In genomic region chr5:95727764-95728191, GRCh38 we compare ENCODE assay signal across 9 cellular contexts. TPM values are rescaled to one million over a fixed set of nuclear protein-coding genes. Genes with fewer than 3 reads are reported as not detected.
DNase-seq lines count a peak whose midpoint lies in the region; ATAC-seq and TF ChIP-seq lines count a peak whose summit lies in the region.
"Had no signal": no experiment of that assay in that cellular context is flagged by ENCODE, and none has a peak within 500 bp of the region (broad histone marks: within the 10 kb centered on the region; RNA-seq: fewer than 3 reads in every experiment).

No MANE protein-coding gene starts in this region.

- peaks cover 50% of the 10 kb centered on the region for H3K4me1 ChIP-seq in PC-9 (replicated peaks; ENCODE audit: insufficient read depth)
- peaks cover 21% of the 10 kb centered on the region for H3K4me1 ChIP-seq in parathyroid adenoma

- TF ChIP-seq CTCF in PC-9 (conservative IDR thresholded peaks at IDR 0.05) (no peak), parathyroid adenoma (IDR thresholded peaks at IDR 0.05) (no peak), lower leg skin (IDR thresholded peaks at IDR 0.05) (no peak)

- no peak overlapping the region for H3K4me3 ChIP-seq in PC-9
- peak overlapping the region; percentile 21 for H3K4me3 ChIP-seq in parathyroid adenoma (ENCODE audit: low read depth, low read length)
- no peak overlapping the region for H3K4me3 ChIP-seq in lower leg skin (ENCODE audit: low read depth, poor library complexity, severe bottlenecking)

- H3K9ac ChIP-seq in parathyroid adenoma = no peak overlapping the region

- H3K27me3 ChIP-seq in PC-9 (ENCODE audit: insufficient read depth, low read depth) = no peaks in the 10 kb centered on the region
- H3K27me3 ChIP-seq in parathyroid adenoma (ENCODE audit: control insufficient read depth, insufficient read depth, low read length) = no peaks in the 10 kb centered on the region

- peak; percentile 33 for ATAC-seq in GM18909 (IDR thresholded peaks at IDR 0.05; ENCODE audit: poor library complexity, unreplicated experiment)
- ATAC-seq in HG03135 (IDR thresholded peaks at IDR 0.05; ENCODE audit: unreplicated experiment) = peak; percentile 39

- H3F3A ChIP-seq in PC-9 (ENCODE audit: insufficient read depth, low read depth) = peaks cover 29% of the 10 kb centered on the region

- DNase-seq in PC-9 (peak; percentile 38 to 93), lower leg skin (ENCODE audit: low spot score in 2 of 2) (no peak), foreskin melanocyte (no peak), hepatic stellate cell (ENCODE audit: low spot score) (no peak), SIG-M5 treated with dmso at 0.1 percent for 504 hours (lab: John Stamatoyannopoulos, UW; ENCODE audit: unreplicated experiment) (no peak)

- no peaks in the 10 kb centered on the region for H4K20me1 ChIP-seq in PC-9 (ENCODE audit: insufficient read depth)

- H3K79me2 ChIP-seq in PC-9 (ENCODE audit: low read depth) = peaks cover 12% of the 10 kb centered on the region
- no peaks in the 10 kb centered on the region for H3K79me2 ChIP-seq in parathyroid adenoma

- no peaks in the 10 kb centered on the region for H3K9me3 ChIP-seq in PC-9 (ENCODE audit: insufficient read depth, low read depth)
- H3K9me3 ChIP-seq in parathyroid adenoma (ENCODE audit: control insufficient read depth, low read length) = no peaks in the 10 kb centered on the region

- H3K27ac ChIP-seq in PC-9 (peak overlapping the region; percentile 97), parathyroid adenoma (peak overlapping the region; percentile 49)

- peak overlapping the region; percentile 67 for H3K4me2 ChIP-seq in PC-9
- peak overlapping the region; percentile 41 for H3K4me2 ChIP-seq in parathyroid adenoma (ENCODE audit: low read length)

- WGBS in lower leg skin, 2 donors = 38 to 55% methylated on average over 2 of the region's 2 CpGs

- no TSS peak for BruUV-seq in PC-9 (replicated peaks; lab: Mats Ljungman, UMichigan)

- TF ChIP-seq POLR2A in lower leg skin (IDR thresholded peaks at IDR 0.05) = no peak

- POLR2A ChIA-PET in PC-9 (lab: Charles Lee; ENCODE audit: unreplicated experiment) = interaction anchor here (0.6 kb wide), 2 partner anchors 16 to 224 kb away, joined by 3 read pairs; no protein-coding TSS in a partner anchor

- H3K36me3 ChIP-seq in PC-9 (ENCODE audit: low read depth) (no peaks in the 10 kb centered on the region), parathyroid adenoma (ENCODE audit: control insufficient read depth, insufficient read depth, low read length) (no peaks in the 10 kb centered on the region)

- peak overlapping the region; percentile 39; the same call in 1 of the 2 replicates for H2AFZ ChIP-seq in PC-9
- H2AFZ ChIP-seq in parathyroid adenoma = peak overlapping the region; percentile 68

- no peaks in the 10 kb centered on the region for H3K9me2 ChIP-seq in PC-9 (ENCODE audit: insufficient read depth)

- CTCF ChIA-PET in PC-9 (lab: Charles Lee) = interaction anchor here (0.5 kb wide), 1 partner anchor 81 kb away, joined by 4 read pairs; no protein-coding TSS in a partner anchor

- intact Hi-C loops in PC-9 (cut with micrococcal nuclease; ENCODE audit: unreplicated experiment) = loop anchor here (1.0 to 5.0 kb wide), 2 partner anchors 15 to 35 kb away; no protein-coding TSS in a partner anchor
- intact Hi-C loops in lower leg skin (cut with DNase I; ENCODE audit: low total_unique reads) = no loop called here

RNA-seq across cellular contexts. Expression of gene RHOBTB3, which starts 3.4 kb away (rescaled TPM):
- total RNA-seq in PC-9 (2021) = 87.6 and 99.6 TPM in 2 replicates
- total RNA-seq in lower leg skin = 10 to 100 TPM; 16.7 to 39.4 (median 28.2) TPM

RNA-seq across cellular contexts. Expression of gene SPATA9, which starts 45.0 kb away (rescaled TPM):
- total RNA-seq in PC-9 (2021) (0.55 TPM in 1 of 2 replicates, not detected in the other), lower leg skin (under 1 TPM in 1 of 4 donors, not detected in 3; 0.99 TPM)
- total RNA-seq: lung microvascular endothelial cell had no signal

Comparison
In these comparisons a context has a peak if more than half of its experiments do, and no peak if none do; other contexts are left out.
1. DNase-seq: peak in PC-9 (2 of 2); none in lower leg skin (0 of 2), foreskin melanocyte (single experiment), hepatic stellate cell (single experiment) and SIG-M5 treated with dmso at 0.1 percent for 504 hours (single experiment).